Comparison of ENCODE assay signal across 8 cellular contexts in genomic region chr12:53219956-53220856, GRCh38. TPM values are rescaled to one million over a fixed set of nuclear protein-coding genes. Genes with fewer than 3 reads are reported as not detected.
DNase-seq lines count a peak whose midpoint lies in the region; ATAC-seq and TF ChIP-seq lines count a peak whose summit lies in the region.

No MANE protein-coding gene starts in this region.

- TF ChIP-seq CTCF in GM13976 (IDR thresholded peaks at IDR 0.05; ENCODE audit: borderline replicate concordance, control extremely low read depth, extremely low read depth, insufficient read depth, missing control alignments) (no peak), lung (IDR thresholded peaks at IDR 0.05; ENCODE audit: control extremely low read depth, extremely low read depth) (no peak)

- H3K27ac ChIP-seq in duodenal mucosa (ENCODE audit: low read depth, low read length) = peak overlapping the region; percentile 67
- H3K27ac ChIP-seq in lung (ENCODE audit: low read depth in 1 of 2, low read length in 1 of 2) = peak overlapping the region; percentile 79 to 99

- in situ Hi-C loops in GM13976 (cut with MboI; ENCODE audit: low sequenced_read_pairs, unreplicated experiment) = no loop called here

- H3K4me1 ChIP-seq in duodenal mucosa (ENCODE audit: control insufficient read depth in 1 of 2, insufficient read depth in 2 of 2, low read length in 2 of 2) (peaks cover 49 to 51% of the 10 kb centered on the region in 2 donors), lung (ENCODE audit: control insufficient read depth in 2 of 2, insufficient read depth in 2 of 2, low read length in 2 of 2) (peaks cover 0 to 44% of the 10 kb centered on the region in 2 donors)

- H3K4me3 ChIP-seq in duodenal mucosa (ENCODE audit: low read depth in 1 of 2, low read length in 2 of 2) (peak overlapping the region; percentile 85 to 94), lung (peak overlapping the region; percentile 60)

- H3K9me3 ChIP-seq in duodenal mucosa (ENCODE audit: control insufficient read depth in 1 of 2, low read length in 2 of 2) (no peaks in the 10 kb centered on the region), lung (ENCODE audit: control insufficient read depth in 2 of 2, insufficient read depth in 1 of 2, low read length in 1 of 2) (no peaks in the 10 kb centered on the region)

- ATAC-seq in HG02610 (IDR thresholded peaks at IDR 0.05; ENCODE audit: unreplicated experiment) (peak; percentile 29), lung (ENCODE audit: insufficient read depth, low FRiP score) (peak; percentile 13)

- DNase-seq in GM13976 (ENCODE audit: low spot score) = peak; percentile 92
- DNase-seq in NCI-H2227 treated with DMSO at 0.1 percent for 48 hours (lab: John Stamatoyannopoulos, UW) = peak; percentile 44
- peak; percentile 69 to 70 for DNase-seq in activated CD4-positive, alpha-beta T cell treated with anti-CD3 and anti-CD28 coated beads, Interleukin-2, amount 50 U/mL, for 4 hours
- DNase-seq in lung (ENCODE audit: low spot score) = peak; percentile 64
- peak; percentile 56 for DNase-seq in stimulated activated CD8-positive, alpha-beta memory T cell treated with anti-CD3 and anti-CD28 coated beads, Interleukin-12 subunit alpha, Interleukin-12 subunit beta, amount 100 ng/mL, for 4 hours (ENCODE audit: low read depth)
- DNase-seq in A172 (ENCODE audit: low spot score) = no peak

- no peaks in the 10 kb centered on the region for H3K36me3 ChIP-seq in duodenal mucosa (ENCODE audit: control insufficient read depth in 1 of 2, insufficient read depth in 2 of 2, low read length in 2 of 2)
- H3K36me3 ChIP-seq in lung (ENCODE audit: control insufficient read depth in 2 of 2, insufficient read depth in 2 of 2, low read length in 2 of 2) = no peaks in the 10 kb centered on the region

- H3K27me3 ChIP-seq in duodenal mucosa (ENCODE audit: control insufficient read depth in 1 of 2, insufficient read depth in 2 of 2, low read length in 2 of 2) = peaks cover 0 to 7% of the 10 kb centered on the region in 2 donors
- H3K27me3 ChIP-seq in lung (ENCODE audit: control insufficient read depth, insufficient read depth) = no peaks in the 10 kb centered on the region

- peak overlapping the region; percentile 53 to 58 for H3K9ac ChIP-seq in duodenal mucosa (ENCODE audit: low read depth in 1 of 2, low read length in 2 of 2)

- 0 to 1% methylated on average over 49 to 57 of the region's 57 CpGs for WGBS in lung, 2 donors

RNA-seq across cellular contexts. Expression of gene RARG, which starts 11.8 kb away (rescaled TPM):
- 10 to 100 TPM; 27.8 to 29.7 TPM for total RNA-seq in lung
- polyA plus RNA-seq in lung = 10 to 100 TPM; 12.0 to 14.2 TPM
- total RNA-seq in A172 (2014; rRNA removed; shearing (Covaris generic)) = 19.2 and 25.0 TPM in 2 replicates

RNA-seq across cellular contexts. Expression of gene ITGB7, which starts 13.2 kb away (rescaled TPM):
- total RNA-seq in lung = 1 to 10 TPM; 2.3 to 7.9 TPM
- 1 to 10 TPM; 3.9 to 6.1 TPM for polyA plus RNA-seq in lung
- total RNA-seq in A172 (2014; rRNA removed; shearing (Covaris generic)) = 0.09 and 2.1 TPM in 2 replicates

RNA-seq across cellular contexts. Expression of gene CSAD, which starts 39.5 kb away (rescaled TPM):
- 10 to 100 TPM; 30.1 to 48.8 TPM for total RNA-seq in lung
- polyA plus RNA-seq in lung = 10 to 100 TPM; 21.7 to 36.5 TPM
- total RNA-seq in A172 (2014; rRNA removed; shearing (Covaris generic)) = 2.6 and 9.2 TPM in 2 replicates

RNA-seq across cellular contexts. Expression of gene ZNF740, which starts 39.7 kb away (rescaled TPM):
- 10 to 100 TPM; 28.0 to 37.4 TPM for total RNA-seq in lung
- 1 to 10 TPM; 7.8 to 8.6 TPM for polyA plus RNA-seq in lung
- 3.0 and 15.2 TPM in 2 replicates for total RNA-seq in A172 (2014; rRNA removed; shearing (Covaris generic))

RNA-seq across cellular contexts. Expression of gene ESPL1, which starts 47.9 kb away (rescaled TPM):
- total RNA-seq in lung = 1 to 10 TPM; 2.0 to 6.7 TPM
- under 1 TPM; 0.77 to 0.97 TPM for polyA plus RNA-seq in lung
- total RNA-seq in A172 (2014; rRNA removed; shearing (Covaris generic)) = 19.1 and 29.4 TPM in 2 replicates
